In the genomic region with DNA sequence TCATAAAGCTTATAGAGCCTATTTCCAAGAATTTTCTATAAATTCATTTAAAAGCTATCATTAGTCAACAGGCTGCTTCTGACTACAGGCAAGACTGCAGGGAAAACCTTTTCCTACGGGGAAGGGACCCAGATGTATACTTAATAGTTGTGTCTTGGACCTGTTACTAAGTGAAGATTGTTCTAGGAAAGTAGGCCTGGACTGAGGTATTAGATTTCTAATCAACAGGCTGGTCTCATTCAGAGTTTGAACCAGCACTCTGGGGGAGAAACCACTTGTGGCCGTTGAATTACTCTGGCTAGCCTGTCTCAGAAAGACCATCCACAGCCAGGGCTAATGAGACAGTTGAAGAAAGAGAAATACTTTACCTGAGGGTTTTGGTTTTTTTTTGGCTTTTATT, we compare ENCODE assay signal across 12 cellular contexts.
"Had no signal": no experiment of that assay in that cellular context is flagged by ENCODE, and none has a peak within 500 bp of the region (broad histone marks: within the 10 kb centered on the region; RNA-seq: fewer than 3 reads in every experiment).

No MANE protein-coding gene starts in this region.

- H3K9me3 ChIP-seq: gastrocnemius medialis, uterus had no signal

- H3K27me3 ChIP-seq: gastrocnemius medialis, uterus had no signal

- H3K36me3 ChIP-seq: uterus had no signal

- DNase-seq: activated B cell treated with CpG ODN at 0.5 μM for 24 hours; activated CD4-positive, alpha-beta T cell treated with anti-CD3 and anti-CD28 coated beads for 48 hours; activated CD8-positive, alpha-beta T cell treated with anti-CD3 and anti-CD28 coated beads for 36 hours; activated gamma-delta T cell treated with Interleukin-2 at 50 U/mL for 16 hours; activated T-cell treated with anti-CD3 and anti-CD28 coated beads, Interleukin-2, amount 50 U/mL, for 72 hours; gastrocnemius medialis; retina; stimulated activated CD4-positive, alpha-beta T cell treated with anti-CD3 and anti-CD28 coated beads, Interleukin-15, amount 100 ng/mL, for 24 hours; stimulated activated CD4-positive, alpha-beta T cell treated with anti-CD3 and anti-CD28 coated beads, Interleukin-4, amount 100 ng/mL, for 1 hour; uterus had no signal

- H3K4me1 ChIP-seq: gastrocnemius medialis, uterus had no signal

- ATAC-seq: activated CD8-positive, alpha-beta T cell treated with anti-CD3 and anti-CD28 coated beads for 36 hours; activated T-cell treated with anti-CD3 and anti-CD28 coated beads, Interleukin-2, amount 50 U/mL, for 72 hours; gastrocnemius medialis; natural killer cell treated with Interleukin-12 subunit alpha and Interleukin-12 subunit beta and Interleukin-15 and Interleukin-18, amount 100 ng/mL, for 72 hours had no signal

- H3K4me3 ChIP-seq: gastrocnemius medialis, uterus had no signal

- H3K27ac ChIP-seq: epithelial cell of prostate, gastrocnemius medialis, uterus had no signal
